17 cellular contexts compared by ENCODE assay signal in genomic region chr11:94133752-94134151, GRCh38. TPM values are rescaled to one million over a fixed set of nuclear protein-coding genes. Genes with fewer than 3 reads are reported as not detected.
DNase-seq lines count a peak whose midpoint lies in the region; ATAC-seq and TF ChIP-seq lines count a peak whose summit lies in the region.
"Had no signal": no experiment of that assay in that cellular context is flagged by ENCODE, and none has a peak within 500 bp of the region (broad histone marks: within the 10 kb centered on the region; RNA-seq: fewer than 3 reads in every experiment).

No MANE protein-coding gene starts in this region.

- no peak overlapping the region for H2BK120ac ChIP-seq in neuronal stem cell (ENCODE audit: low read depth, low read length)

- no peaks in the 10 kb centered on the region for H3F3A ChIP-seq in GM23338 (replicated peaks; ENCODE audit: low read depth)

- no peak overlapping the region for H4K8ac ChIP-seq in neuronal stem cell (ENCODE audit: low read depth, low read length)

- H3K36me3 Mint-ChIP-seq in GM23338 (ENCODE audit: low read depth) (peaks cover 16% of the 10 kb centered on the region), T-helper 17 cell (ENCODE audit: low read depth) (no peaks in the 10 kb centered on the region)
- no peaks in the 10 kb centered on the region for H3K36me3 Mint-ChIP-seq in stimulated activated effector memory CD8-positive, alpha-beta T cell treated with anti-CD3 and anti-CD28 coated beads, Interleukin-12 subunit alpha, Interleukin-12 subunit beta, amount 100 ng/mL, for 72 hours

- peak overlapping the region; percentile 12; the same call in 2 of the 3 replicates for H3K4me3 Mint-ChIP-seq in GM23338
- no peak overlapping the region for H3K4me3 Mint-ChIP-seq in T-helper 17 cell
- peak overlapping the region; percentile 50 for H3K4me3 Mint-ChIP-seq in stimulated activated effector memory CD8-positive, alpha-beta T cell treated with anti-CD3 and anti-CD28 coated beads, Interleukin-12 subunit alpha, Interleukin-12 subunit beta, amount 100 ng/mL, for 72 hours
- H3K4me3 Mint-ChIP-seq: activated CD8-positive, alpha-beta memory T cell treated with anti-CD3 and anti-CD28 coated beads, Interleukin-2, amount 10 ng/mL, durations not matched to agents 7 days and 5 days had no signal

- H3K27me3 Mint-ChIP-seq in GM23338 (ENCODE audit: insufficient read depth, low read depth, poor library complexity) (peaks cover 2% of the 10 kb centered on the region), T-helper 17 cell (no peaks in the 10 kb centered on the region)
- H3K27me3 Mint-ChIP-seq: activated CD8-positive, alpha-beta memory T cell treated with anti-CD3 and anti-CD28 coated beads, Interleukin-2, amount 10 ng/mL, durations not matched to agents 7 days and 5 days had no signal

- H3K36me3 ChIP-seq in GM23338 (ENCODE audit: insufficient read depth) (0 out of 2 replicates have a peak, but pooled peaks cover 7% of the 10 kb centered on the region), neuronal stem cell (replicated peaks in 1 of 2; ENCODE audit: control insufficient read depth in 2 of 2, insufficient read depth in 2 of 2, low read length in 2 of 2) (peaks cover 0 to 14% of the 10 kb centered on the region in 2 donors)
- H3K36me3 ChIP-seq: esophagus muscularis mucosa, right lobe of liver, suprapubic skin had no signal

- peaks cover 45% of the 10 kb centered on the region for H3K4me1 Mint-ChIP-seq in GM23338
- H3K4me1 Mint-ChIP-seq in T-helper 17 cell, result peaks cover 32% of the 10 kb centered on the region
- peaks cover 51% of the 10 kb centered on the region for H3K4me1 Mint-ChIP-seq in stimulated activated effector memory CD8-positive, alpha-beta T cell treated with anti-CD3 and anti-CD28 coated beads, Interleukin-12 subunit alpha, Interleukin-12 subunit beta, amount 100 ng/mL, for 72 hours

- H2BK5ac ChIP-seq in neuronal stem cell (ENCODE audit: low read length), result no peak overlapping the region

- no peak overlapping the region for H4K91ac ChIP-seq in neuronal stem cell (ENCODE audit: low read depth, low read length, poor library complexity)

- H3K14ac ChIP-seq in neuronal stem cell (ENCODE audit: low read length), result no peak overlapping the region

- peaks cover 15% of the 10 kb centered on the region for H3K79me1 ChIP-seq in neuronal stem cell (ENCODE audit: low read depth, low read length)

- H4K20me1 ChIP-seq in GM23338 (replicated peaks; ENCODE audit: insufficient read depth), result peaks cover 63% of the 10 kb centered on the region

- peaks cover 97% of the 10 kb centered on the region for H3K79me2 ChIP-seq in GM23338 (replicated peaks; ENCODE audit: insufficient read depth)

- H3K9me3 ChIP-seq in T-helper 17 cell (ENCODE audit: control insufficient read depth, low read length, poor library complexity, severe bottlenecking) (no peaks in the 10 kb centered on the region), neuronal stem cell (replicated peaks in 1 of 2; ENCODE audit: control insufficient read depth in 2 of 2, insufficient read depth in 1 of 2, low read depth in 1 of 2, low read length in 2 of 2) (no peaks in the 10 kb centered on the region)
- H3K9me3 ChIP-seq: esophagus muscularis mucosa, right lobe of liver, suprapubic skin had no signal

- H3K27ac Mint-ChIP-seq in GM23338, result peak overlapping the region; percentile 47; the same call in 1 of the 2 replicates
- H3K27ac Mint-ChIP-seq in T-helper 17 cell, result peak overlapping the region; percentile 56
- peak overlapping the region; percentile 38 for H3K27ac Mint-ChIP-seq in stimulated activated effector memory CD8-positive, alpha-beta T cell treated with anti-CD3 and anti-CD28 coated beads, Interleukin-12 subunit alpha, Interleukin-12 subunit beta, amount 100 ng/mL, for 72 hours
- H3K27ac Mint-ChIP-seq: activated CD8-positive, alpha-beta memory T cell treated with anti-CD3 and anti-CD28 coated beads, Interleukin-2, amount 10 ng/mL, durations not matched to agents 7 days and 5 days had no signal

- H2AFZ ChIP-seq in GM23338 (no peak overlapping the region), neuronal stem cell (ENCODE audit: low read length) (no peak overlapping the region)

- intact Hi-C loops in left ventricle myocardium superior (cut with micrococcal nuclease), result no loop called here
- intact Hi-C loops in dorsolateral prefrontal cortex (cut with DNase I), result no loop called here

- no peaks in the 10 kb centered on the region for H3K9me2 ChIP-seq in GM23338 (ENCODE audit: insufficient read depth)

- no peaks in the 10 kb centered on the region for H3K27me3 ChIP-seq in GM23338 (ENCODE audit: insufficient read depth)
- no peaks in the 10 kb centered on the region for H3K27me3 ChIP-seq in dorsolateral prefrontal cortex
- H3K27me3 ChIP-seq in neuronal stem cell (ENCODE audit: control insufficient read depth in 3 of 3, insufficient read depth in 3 of 3, low read depth in 1 of 3, low read length in 3 of 3), result no peaks in the 10 kb centered on the region
- H3K27me3 ChIP-seq: esophagus muscularis mucosa, right lobe of liver, suprapubic skin had no signal

- H2AK5ac ChIP-seq in neuronal stem cell (ENCODE audit: low read depth, low read length), result no peak overlapping the region

- H2BK15ac ChIP-seq in neuronal stem cell (ENCODE audit: low read length), result no peak overlapping the region

- H3K9me3 Mint-ChIP-seq in GM23338, result peaks cover 3% of the 10 kb centered on the region; the same call in 1 of the 3 replicates
- H3K9me3 Mint-ChIP-seq in stimulated activated effector memory CD8-positive, alpha-beta T cell treated with anti-CD3 and anti-CD28 coated beads, Interleukin-12 subunit alpha, Interleukin-12 subunit beta, amount 100 ng/mL, for 72 hours, result peaks cover 2% of the 10 kb centered on the region

- no peak overlapping the region for H3K27ac ChIP-seq in GM23338 (ENCODE audit: low read depth)
- peak overlapping the region in 2 of 59 donors; percentile 8 to 20 for H3K27ac ChIP-seq in dorsolateral prefrontal cortex
- no peak overlapping the region for H3K27ac ChIP-seq in neuronal stem cell (replicated peaks; ENCODE audit: low read length)
- H3K27ac ChIP-seq: right lobe of liver, suprapubic skin had no signal

- H3K4me2 ChIP-seq in GM23338 (peak overlapping the region; percentile 100), neuronal stem cell (ENCODE audit: insufficient read depth, low read length, poor library complexity, severe bottlenecking) (no peak overlapping the region)

- H3K4ac ChIP-seq in neuronal stem cell (ENCODE audit: low read length), result no peak overlapping the region

- TF ChIP-seq CTCF in GM23338 (conservative IDR thresholded peaks at IDR 0.05; ENCODE audit: low read depth in 2 of 2) (no peak; a peak in 1 of 4 replicates), dorsolateral prefrontal cortex (IDR thresholded peaks at IDR 0.05 in 54 of 56, conservative IDR thresholded peaks at IDR 0.05 in 2 of 56; ENCODE audit: low read depth in 1 of 56, partially characterized antibody in 56 of 56) (no peak)

- no peak overlapping the region for H3K9ac ChIP-seq in neuronal stem cell (ENCODE audit: low read depth, low read length, poor library complexity)

- DNase-seq in GM23338 (ENCODE audit: low spot score) (no peak), T-helper 17 cell (no peak), left ventricle myocardium superior (peak; percentile 66), dorsolateral prefrontal cortex (no peak), neuronal stem cell (ENCODE audit: low spot score) (no peak)
- no peak for DNase-seq in stimulated activated effector memory CD8-positive, alpha-beta T cell treated with anti-CD3 and anti-CD28 coated beads, Interleukin-12 subunit alpha, Interleukin-12 subunit beta, amount 100 ng/mL, for 72 hours (ENCODE audit: low spot score in 2 of 2)
- DNase-seq in stimulated activated CD8-positive, alpha-beta memory T cell treated with anti-CD3 and anti-CD28 coated beads, Interleukin-4, amount 100 ng/mL, for 48 hours, result no peak
- DNase-seq: activated CD8-positive, alpha-beta memory T cell treated with anti-CD3 and anti-CD28 coated beads, Interleukin-2, amount 10 ng/mL, durations not matched to agents 7 days and 5 days; activated gamma-delta T cell treated with Interleukin-2 at 50 U/mL for 16 hours; NCI-H1694; NCI-H345; NK-92 treated with Interleukin-12 subunit alpha and Interleukin-12 subunit beta, amount 100 ng/mL, for 24 hours; right lobe of liver; stimulated activated CD4-positive, alpha-beta T cell treated with anti-CD3 and anti-CD28 coated beads, Interleukin-1b, Interleukin-23, amount 100 ng/mL, for 48 hours; T-helper 2 cell had no signal

- no peak overlapping the region for H2BK12ac ChIP-seq in neuronal stem cell (ENCODE audit: low read length)

- WGBS in neuronal stem cell (ENCODE audit: extremely low coverage in 2 of 2, insufficient read length in 2 of 2, insufficient replicate concordance in 1 of 2), 2 donors, result no CpG with 5 or more reads among the region's 4 CpGs

- H3K23ac ChIP-seq in neuronal stem cell (ENCODE audit: low read depth, low read length, poor library complexity), result no peak overlapping the region

- no peak for ATAC-seq in GM23338
- ATAC-seq in T-helper 17 cell, result no peak
- peak; percentile 60 for ATAC-seq in left ventricle myocardium superior
- no peak for ATAC-seq in stimulated activated effector memory CD8-positive, alpha-beta T cell treated with anti-CD3 and anti-CD28 coated beads, Interleukin-12 subunit alpha, Interleukin-12 subunit beta, amount 100 ng/mL, for 72 hours
- ATAC-seq: activated CD8-positive, alpha-beta memory T cell treated with anti-CD3 and anti-CD28 coated beads, Interleukin-2, amount 10 ng/mL, durations not matched to agents 7 days and 5 days; right lobe of liver had no signal

- H3K4me1 ChIP-seq in GM23338 (ENCODE audit: insufficient read depth) (peaks cover 69% of the 10 kb centered on the region), neuronal stem cell (ENCODE audit: control insufficient read depth in 2 of 2, insufficient read depth in 1 of 2, low read depth in 1 of 2, low read length in 2 of 2) (peaks cover 7 to 12% of the 10 kb centered on the region in 2 donors)

- no peak overlapping the region for H3K18ac ChIP-seq in neuronal stem cell (ENCODE audit: low read length)

- H3K4me3 ChIP-seq in GM23338, result no peak overlapping the region
- H3K4me3 ChIP-seq in dorsolateral prefrontal cortex, result no peak overlapping the region
- no peak overlapping the region for H3K4me3 ChIP-seq in neuronal stem cell (ENCODE audit: low read length in 2 of 2)
- H3K4me3 ChIP-seq: esophagus muscularis mucosa, right lobe of liver, suprapubic skin had no signal

TF ChIP-seq in GM23338, 12 proteins besides CTCF, POLR2A, EP300 and RAD21 (continues in another document):
- TF ChIP-seq EZH2 (IDR thresholded peaks at IDR 0.05; ENCODE audit: low read depth, unreplicated experiment) (no peak), NANOG (IDR thresholded peaks at IDR 0.05; ENCODE audit: borderline replicate concordance) (no peak), CREB1 (CRISPR knock-in tag; IDR thresholded peaks at IDR 0.05; ENCODE audit: low read depth) (no peak), ZNF114 (CRISPR knock-in tag; IDR thresholded peaks at IDR 0.05) (no peak)

RNA-seq across cellular contexts. Expression of gene PANX1, which starts 5.1 kb away (rescaled TPM):
- 28.9 and 40.8 TPM in 2 replicates for total RNA-seq in GM23338 (2014; rRNA removed; shearing (Covaris generic))
- 8.3 and 9.5 TPM in 2 replicates for polyA plus RNA-seq in GM23338 (2016; fragmentation: Nextera tagmentation; extraction: Ambion mirVana)
- 10 to 100 TPM in 1 of 2 donors, 1 to 10 TPM in 1; 7.1 to 19.8 TPM for total RNA-seq in T-helper 17 cell
- total RNA-seq in left ventricle myocardium superior, result 17.4 TPM
- 10 to 100 TPM in 118 of 120 experiments, 1 to 10 TPM in 2; 9.8 to 39.2 (median 22.1) TPM for total RNA-seq in dorsolateral prefrontal cortex
- polyA plus RNA-seq in neuronal stem cell (2013, experiment 1 of 2), result 14.5 TPM
- 14.8 TPM for polyA plus RNA-seq in neuronal stem cell (2013, experiment 2 of 2)
